In genomic region chr4:7753931-7754465, GRCh38 we compare ENCODE assay signal across 17 cellular contexts.
A peak's percentile ranks its signal among the peaks of the same experiment; 100 is the strongest.
DNase-seq lines count a peak whose midpoint lies in the region; ATAC-seq and TF ChIP-seq lines count a peak whose summit lies in the region.
"Had no signal": no experiment of that assay in that cellular context is flagged by ENCODE, and none has a peak within 500 bp of the region (broad histone marks: within the 10 kb centered on the region; RNA-seq: fewer than 3 reads in every experiment).

No MANE protein-coding gene starts in this region.

- H3K18ac ChIP-seq in neuronal stem cell (ENCODE audit: low read length): no peak overlapping the region

- intact Hi-C loops in Right ventricle myocardium superior (cut with DNase I): no loop called here
- intact Hi-C loops in left ventricle myocardium superior (cut with micrococcal nuclease): no loop called here

- H3K27ac ChIP-seq in OCI-LY1 (ENCODE audit: low read depth, low read length, poor library complexity, severe bottlenecking) (no peak overlapping the region), neuronal stem cell (replicated peaks; ENCODE audit: low read length) (no peak overlapping the region)
- H3K27ac ChIP-seq: Peyer's patch had no signal

- H2AFZ ChIP-seq in OCI-LY1 (ENCODE audit: low read length) (no peak overlapping the region), neuronal stem cell (ENCODE audit: low read length) (no peak overlapping the region)

- peak overlapping the region; percentile 30 for H2BK5ac ChIP-seq in neuronal stem cell (ENCODE audit: low read length)

- H4K91ac ChIP-seq in neuronal stem cell (ENCODE audit: low read depth, low read length, poor library complexity): no peak overlapping the region

- H3K4me1 ChIP-seq in OCI-LY1 (ENCODE audit: insufficient read depth, low read length, severe bottlenecking) (no peaks in the 10 kb centered on the region), neuronal stem cell (ENCODE audit: control insufficient read depth in 2 of 2, insufficient read depth in 1 of 2, low read depth in 1 of 2, low read length in 2 of 2) (peaks cover 9 to 17% of the 10 kb centered on the region in 2 donors)

- H3K23ac ChIP-seq in neuronal stem cell (ENCODE audit: low read depth, low read length, poor library complexity): no peak overlapping the region

- no peak for TF ChIP-seq CTCF in OCI-LY1 (IDR thresholded peaks at IDR 0.05; ENCODE audit: low read length)
- no peak for TF ChIP-seq CTCF in choroid plexus epithelial cell (conservative IDR thresholded peaks at IDR 0.05; ENCODE audit: low read depth, low read length)
- TF ChIP-seq CTCF in GM20000 (IDR thresholded peaks at IDR 0.05; ENCODE audit: extremely low read depth, missing control alignments): no peak

- H2BK12ac ChIP-seq in neuronal stem cell (ENCODE audit: low read length): no peak overlapping the region

- H3K79me2 ChIP-seq in OCI-LY1 (ENCODE audit: insufficient read depth, low read length): no peaks in the 10 kb centered on the region

- no peaks in the 10 kb centered on the region for H3F3A ChIP-seq in OCI-LY1 (ENCODE audit: insufficient read depth, low read length)

- H3K4me2 ChIP-seq in OCI-LY1 (ENCODE audit: low read length) (peak overlapping the region; percentile 34; the same call in 1 of the 2 replicates), neuronal stem cell (ENCODE audit: insufficient read depth, low read length, poor library complexity, severe bottlenecking) (no peak overlapping the region)

- H3K4me3 Mint-ChIP-seq in T-helper 17 cell: no peak overlapping the region

- H3K27me3 ChIP-seq in OCI-LY1 (ENCODE audit: insufficient read depth, low read length): no peaks in the 10 kb centered on the region
- H3K27me3 ChIP-seq in neuronal stem cell (ENCODE audit: control insufficient read depth in 3 of 3, insufficient read depth in 3 of 3, low read depth in 1 of 3, low read length in 3 of 3): peaks cover 0 to 11% (median 0%) of the 10 kb centered on the region in 3 experiments
- H3K27me3 ChIP-seq: Peyer's patch had no signal

- no peak overlapping the region for H4K8ac ChIP-seq in neuronal stem cell (ENCODE audit: low read depth, low read length)

- H3K4me1 Mint-ChIP-seq in T-helper 17 cell: peaks cover 18% of the 10 kb centered on the region

- no peak overlapping the region for H2BK15ac ChIP-seq in neuronal stem cell (ENCODE audit: low read length)

- peaks cover 2% of the 10 kb centered on the region for H3K79me1 ChIP-seq in neuronal stem cell (ENCODE audit: low read depth, low read length)

- H3K9me3 ChIP-seq in OCI-LY1 (ENCODE audit: low read length) (no peaks in the 10 kb centered on the region), neuronal stem cell (replicated peaks in 1 of 2; ENCODE audit: control insufficient read depth in 2 of 2, insufficient read depth in 1 of 2, low read depth in 1 of 2, low read length in 2 of 2) (no peaks in the 10 kb centered on the region), T-helper 17 cell (ENCODE audit: control insufficient read depth, low read length, poor library complexity, severe bottlenecking) (no peaks in the 10 kb centered on the region)
- H3K9me3 ChIP-seq: Peyer's patch had no signal

- H3K27me3 Mint-ChIP-seq in T-helper 17 cell: no peaks in the 10 kb centered on the region

- H3K9me2 ChIP-seq in OCI-LY1 (ENCODE audit: low read depth, low read length): no peaks in the 10 kb centered on the region

- H2AK5ac ChIP-seq in neuronal stem cell (ENCODE audit: low read depth, low read length): no peak overlapping the region

- no peak overlapping the region for H3K4ac ChIP-seq in neuronal stem cell (ENCODE audit: low read length)

- H3K14ac ChIP-seq in neuronal stem cell (ENCODE audit: low read length): no peak overlapping the region

- H2BK120ac ChIP-seq in neuronal stem cell (ENCODE audit: low read depth, low read length): no peak overlapping the region

- H3K9ac ChIP-seq in OCI-LY1 (ENCODE audit: low read length): peak overlapping the region; percentile 53; the same call in 1 of the 2 replicates
- H3K9ac ChIP-seq in neuronal stem cell (ENCODE audit: low read depth, low read length, poor library complexity): no peak overlapping the region

- no peak overlapping the region for H3K27ac Mint-ChIP-seq in T-helper 17 cell

- H3K4me3 ChIP-seq in OCI-LY1 (ENCODE audit: low read depth, low read length, poor library complexity, severe bottlenecking) (peak overlapping the region; percentile 58), choroid plexus epithelial cell (ENCODE audit: low read depth, low read length) (peak overlapping the region; percentile 59), neuronal stem cell (ENCODE audit: low read length in 2 of 2) (no peak overlapping the region)
- H3K4me3 ChIP-seq: Peyer's patch had no signal

- H3K36me3 Mint-ChIP-seq in T-helper 17 cell (ENCODE audit: low read depth): no peaks in the 10 kb centered on the region

- ATAC-seq in Right ventricle myocardium superior (ENCODE audit: poor library complexity) (no peak), left ventricle myocardium superior (no peak), T-helper 17 cell (no peak)

- DNase-seq in Right ventricle myocardium superior: peak; percentile 14
- no peak for DNase-seq in left ventricle myocardium superior
- DNase-seq in choroid plexus epithelial cell (ENCODE audit: low read depth): peak; percentile 66
- DNase-seq in neuronal stem cell (ENCODE audit: low spot score): no peak
- no peak for DNase-seq in T1000 (lab: John Stamatoyannopoulos, UW)
- no peak for DNase-seq in T-helper 17 cell
- no peak for DNase-seq in GM20000 (ENCODE audit: low spot score)
- DNase-seq: C1 segment of cervical spinal cord; GF-D8; IMR-90; NCI-H2107; NCI-H345; NCI-H526 treated with DMSO at 0.1 percent for 48 hours; NK-92 treated with Interleukin-12 subunit alpha and Interleukin-12 subunit beta, amount 100 ng/mL, for 24 hours; Peyer's patch; SIG-M5 had no signal

- H3K36me3 ChIP-seq in OCI-LY1 (ENCODE audit: insufficient read depth, low read length) (no peaks in the 10 kb centered on the region), neuronal stem cell (replicated peaks in 1 of 2; ENCODE audit: control insufficient read depth in 2 of 2, insufficient read depth in 2 of 2, low read length in 2 of 2) (no peaks in the 10 kb centered on the region)
- H3K36me3 ChIP-seq: Peyer's patch had no signal

- no CpG with 5 or more reads among the region's 15 CpGs for WGBS in neuronal stem cell (ENCODE audit: extremely low coverage in 2 of 2, insufficient read length in 2 of 2, insufficient replicate concordance in 1 of 2), 2 donors

- no peaks in the 10 kb centered on the region for H4K20me1 ChIP-seq in OCI-LY1 (ENCODE audit: insufficient read depth, low read length)

Comparison
In these comparisons a context has a peak if more than half of its experiments do, and no peak if none do; other contexts are left out.
1. DNase-seq: peak in Right ventricle myocardium superior (single experiment) and choroid plexus epithelial cell (single experiment); none in left ventricle myocardium superior (single experiment), neuronal stem cell (single experiment), T1000 (single experiment), T-helper 17 cell (0 of 3) and GM20000 (single experiment).
2. H3K4me3 ChIP-seq: peak in OCI-LY1 (single experiment) and choroid plexus epithelial cell (single experiment); none in neuronal stem cell (0 of 2).